8 cellular contexts compared by ENCODE assay signal in genomic region chr1:151059342-151060240, GRCh38. TPM values are rescaled to one million over a fixed set of nuclear protein-coding genes. Genes with fewer than 3 reads are reported as not detected.
DNase-seq lines count a peak whose midpoint lies in the region; ATAC-seq and TF ChIP-seq lines count a peak whose summit lies in the region.

CDC42SE1 (minus strand) TSS chr1:151059622; CDS start chr1:151055730, 3,892 bp downstream.

- peak within 1 kb of the TSS; percentile 95 to 100 (median 99) for H3K4me3 Mint-ChIP-seq in CD8-positive, alpha-beta memory T cell
- H3K4me3 Mint-ChIP-seq in mesothelial cell of epicardium, result peak within 1 kb of the TSS; percentile 96

- TF ChIP-seq CTCF in HL-60 (IDR thresholded peaks at IDR 0.05; ENCODE audit: insufficient read depth, low read length), result peak; percentile 62
- TF ChIP-seq CTCF in mesothelial cell of epicardium (IDR thresholded peaks at IDR 0.05; ENCODE audit: unreplicated experiment), result peak; percentile 70

- H3K27me3 Mint-ChIP-seq in CD8-positive, alpha-beta memory T cell, result no peaks in the 10 kb centered on the region
- no peaks in the 10 kb centered on the region for H3K27me3 Mint-ChIP-seq in mesothelial cell of epicardium (ENCODE audit: low read depth)

- H3K9me3 ChIP-seq in CD8-positive, alpha-beta memory T cell (ENCODE audit: low read length), result no peaks in the 10 kb centered on the region

- peak; percentile 81 for ATAC-seq in GM19452 (IDR thresholded peaks at IDR 0.05; ENCODE audit: unreplicated experiment)

- CTCF ChIA-PET in CD8-positive, alpha-beta memory T cell (lab: Charles Lee), result interaction anchor here (0.7 to 9.5 kb wide), 16 partner anchors 8 to 97 kb away, joined by 3 to 94 read pairs (median 5); partner anchors contain the start of genes BNIPL, C1orf56, GABPB2 and MINDY1

- H3K27ac ChIP-seq in CD8-positive, alpha-beta memory T cell (ENCODE audit: low read depth, low read length), result peak within 1 kb of the TSS; percentile 98
- H3K27ac ChIP-seq in HL-60 (replicated peaks), result peak within 1 kb of the TSS; percentile 90

- peak; percentile 78 to 90 (median 84) for DNase-seq in CD8-positive, alpha-beta memory T cell
- DNase-seq in HL-60 (ENCODE audit: low read depth in 1 of 2, low spot score in 1 of 2), result peak; percentile 86 to 88
- peak; percentile 86 for DNase-seq in NOMO-1 treated with dmso at 0.1 percent for 144 hours (lab: John Stamatoyannopoulos, UW; ENCODE audit: unreplicated experiment)
- DNase-seq in activated CD8-positive, alpha-beta memory T cell treated with anti-CD3 and anti-CD28 coated beads for 48 hours (ENCODE audit: low read depth in 2 of 3, low spot score in 2 of 3), result peak; percentile 65 to 73 (median 68)
- peak; percentile 74 to 85 for DNase-seq in mesothelial cell of epicardium (ENCODE audit: low spot score in 2 of 2, unreplicated experiment in 2 of 2)
- DNase-seq in stimulated activated CD8-positive, alpha-beta memory T cell treated with anti-CD3 and anti-CD28 coated beads, Interleukin-2, amount 100 ng/mL, for 1 hour (ENCODE audit: low read depth in 2 of 2), result peak; percentile 71 to 74

- H3K4me3 ChIP-seq in CD8-positive, alpha-beta memory T cell (ENCODE audit: low read length), result peak within 1 kb of the TSS; percentile 92
- peak within 1 kb of the TSS; percentile 87 for H3K4me3 ChIP-seq in HL-60 (replicated peaks; ENCODE audit: insufficient read depth, low read length)

- H3K36me3 ChIP-seq in CD8-positive, alpha-beta memory T cell (ENCODE audit: insufficient read depth, low read length), result peaks cover 23% of the 10 kb centered on the region

- peak within 1 kb of the TSS; percentile 94 to 99 (median 98) for H3K27ac Mint-ChIP-seq in CD8-positive, alpha-beta memory T cell
- H3K27ac Mint-ChIP-seq in mesothelial cell of epicardium, result peak within 1 kb of the TSS; percentile 98

- peaks cover 14% of the 10 kb centered on the region for H3K4me1 ChIP-seq in CD8-positive, alpha-beta memory T cell (ENCODE audit: insufficient read depth, low read length)

- H3K9me3 Mint-ChIP-seq in CD8-positive, alpha-beta memory T cell, result no peaks in the 10 kb centered on the region
- H3K9me3 Mint-ChIP-seq in mesothelial cell of epicardium, result no peaks in the 10 kb centered on the region

- in situ Hi-C loops in endometrial microvascular endothelial cells (cut with HindIII; ENCODE audit: inconsistent ontology term, low pct_unique_long_range_greater_than_20kb, low sequenced_read_pairs), result no loop called here

- H3K4me1 Mint-ChIP-seq in CD8-positive, alpha-beta memory T cell, result peaks cover 46 to 56% (median 56%) of the 10 kb centered on the region in 3 donors
- peaks cover 56% of the 10 kb centered on the region for H3K4me1 Mint-ChIP-seq in mesothelial cell of epicardium

- H3K36me3 Mint-ChIP-seq in CD8-positive, alpha-beta memory T cell, result peaks cover 22 to 50% (median 25%) of the 10 kb centered on the region in 3 donors
- H3K36me3 Mint-ChIP-seq in mesothelial cell of epicardium, result peaks cover 11% of the 10 kb centered on the region

- no peaks in the 10 kb centered on the region for H3K27me3 ChIP-seq in CD8-positive, alpha-beta memory T cell (ENCODE audit: insufficient read depth, low read length, poor library complexity, severe bottlenecking)
- no peaks in the 10 kb centered on the region for H3K27me3 ChIP-seq in HL-60 (ENCODE audit: insufficient read depth, poor library complexity, severe bottlenecking)

- POLR2A ChIA-PET in CD8-positive, alpha-beta memory T cell (lab: Charles Lee), result interaction anchor here (0.5 to 8.1 kb wide), 10 partner anchors 10 to 997 kb away, joined by 3 to 88 read pairs (median 4); partner anchors contain the start of genes C1orf56, TNFAIP8L2 and VPS72

RNA-seq across cellular contexts. Expression of gene CDC42SE1, which starts in this region (rescaled TPM):
- total RNA-seq in CD8-positive, alpha-beta memory T cell, result 100 to 1,000 TPM; 201 to 213 TPM
- 104 TPM for polyA plus RNA-seq in CD8-positive, alpha-beta memory T cell
- total RNA-seq in endometrial microvascular endothelial cells (ENCODE audit: inconsistent ontology term) (75.7 TPM), mesothelial cell of epicardium (93.4 to 97.8 TPM (median 97.0 TPM) in 3 replicates)

Comparison
In these comparisons a context has a peak if more than half of its experiments do, and no peak if none do; other contexts are left out.
1. Peak in every context shown above with its lines: DNase-seq, ATAC-seq, H3K4me3 ChIP-seq and H3K27ac ChIP-seq.